Comparison of ENCODE assay signal across 15 cellular contexts in genomic region chr1:99557556-99558256, GRCh38.
DNase-seq lines count a peak whose midpoint lies in the region; ATAC-seq and TF ChIP-seq lines count a peak whose summit lies in the region.
"Had no signal": no experiment of that assay in that cellular context is flagged by ENCODE, and none has a peak within 500 bp of the region (broad histone marks: within the 10 kb centered on the region; RNA-seq: fewer than 3 reads in every experiment).

No MANE protein-coding gene starts in this region.

- H3K4me3 Mint-ChIP-seq in HFFc6 = peak overlapping the region; percentile 21; the same call in 1 of the 2 replicates
- H3K4me3 Mint-ChIP-seq: activated CD4-positive, alpha-beta memory T cell treated with anti-CD3 and anti-CD28 coated beads, Interleukin-2, amount 10 ng/mL, durations not matched to agents 7 days and 5 days; activated naive CD8-positive, alpha-beta T cell treated with anti-CD3 and anti-CD28 coated beads, Interleukin-2, amount 50 U/mL, for 24 hours; CD14-positive monocyte; GM23338 had no signal

- TF ChIP-seq EP300 in stomach (IDR thresholded peaks at IDR 0.05) = no peak

- peak overlapping the region; percentile 76 for H3K27ac Mint-ChIP-seq in HFFc6
- H3K27ac Mint-ChIP-seq: activated CD4-positive, alpha-beta memory T cell treated with anti-CD3 and anti-CD28 coated beads, Interleukin-2, amount 10 ng/mL, durations not matched to agents 7 days and 5 days; activated naive CD8-positive, alpha-beta T cell treated with anti-CD3 and anti-CD28 coated beads, Interleukin-2, amount 50 U/mL, for 24 hours; CD14-positive monocyte; GM23338 had no signal

- CTCF ChIA-PET in BJ (lab: Yijun Ruan, JAX) = interaction anchor here (0.6 to 0.7 kb wide), 2 partner anchors 785 to 1681 kb away, joined by 4 read pairs; no protein-coding TSS in a partner anchor

- peaks cover 0 to 4% (median 0%) of the 10 kb centered on the region in 4 donors for H3K9me3 ChIP-seq in stomach
- H3K9me3 ChIP-seq: esophagus muscularis mucosa had no signal

- no peak overlapping the region for H3K27ac ChIP-seq in stomach
- H3K27ac ChIP-seq in coronary artery = no peak overlapping the region
- H3K27ac ChIP-seq: esophagus muscularis mucosa had no signal

- WGBS in stomach, 5 donors = 82 to 87% (median 84%) methylated on average over 3 of the region's 3 CpGs

- no peaks in the 10 kb centered on the region for H3K27me3 Mint-ChIP-seq in HFFc6 (ENCODE audit: insufficient read depth)

- H3K4me3 ChIP-seq in BJ (ENCODE audit: low read depth, low read length) (no peak overlapping the region), fibroblast of villous mesenchyme (ENCODE audit: low read depth, low read length) (no peak overlapping the region), stomach (no peak overlapping the region), coronary artery (no peak overlapping the region)
- H3K4me3 ChIP-seq: esophagus muscularis mucosa, GM23338, lung had no signal

- DNase-seq in BJ (ENCODE audit: low read depth) = peak; percentile 32
- DNase-seq in HFFc6 = peak; percentile 83
- DNase-seq in RPMI7951 (ENCODE audit: low read depth) = peak; percentile 60
- DNase-seq in fibroblast of villous mesenchyme (ENCODE audit: low read depth) = peak; percentile 67
- no peak for DNase-seq in cardiac septum (ENCODE audit: low spot score)
- DNase-seq in stomach = no peak
- no peak for DNase-seq in coronary artery (ENCODE audit: low spot score)
- DNase-seq: activated CD4-positive, alpha-beta memory T cell treated with anti-CD3 and anti-CD28 coated beads, Interleukin-2, amount 10 ng/mL, durations not matched to agents 7 days and 5 days; activated naive CD8-positive, alpha-beta T cell treated with anti-CD3 and anti-CD28 coated beads, Interleukin-2, amount 50 U/mL, for 24 hours; NCI-H2227 treated with DMSO at 0.1 percent for 48 hours had no signal

- H3K27me3 ChIP-seq in BJ (ENCODE audit: control insufficient read depth, insufficient read depth, low read length) = no peaks in the 10 kb centered on the region
- no peaks in the 10 kb centered on the region for H3K27me3 ChIP-seq in stomach
- H3K27me3 ChIP-seq: esophagus muscularis mucosa had no signal

- POLR2A ChIA-PET in BJ (lab: Charles Lee) = interaction anchor here (0.5 kb wide), 1 partner anchor 1679 kb away, joined by 16 read pairs; no protein-coding TSS in a partner anchor

- TF ChIP-seq POLR2A in stomach (IDR thresholded peaks at IDR 0.05) = no peak

- peaks cover 50% of the 10 kb centered on the region for H3K4me1 Mint-ChIP-seq in HFFc6 (ENCODE audit: low read depth)
- H3K4me1 Mint-ChIP-seq: activated CD4-positive, alpha-beta memory T cell treated with anti-CD3 and anti-CD28 coated beads, Interleukin-2, amount 10 ng/mL, durations not matched to agents 7 days and 5 days; activated naive CD8-positive, alpha-beta T cell treated with anti-CD3 and anti-CD28 coated beads, Interleukin-2, amount 50 U/mL, for 24 hours; CD14-positive monocyte; GM23338 had no signal

- no peaks in the 10 kb centered on the region for H3K9me3 Mint-ChIP-seq in HFFc6
- H3K9me3 Mint-ChIP-seq: activated CD4-positive, alpha-beta memory T cell treated with anti-CD3 and anti-CD28 coated beads, Interleukin-2, amount 10 ng/mL, durations not matched to agents 7 days and 5 days; activated naive CD8-positive, alpha-beta T cell treated with anti-CD3 and anti-CD28 coated beads, Interleukin-2, amount 50 U/mL, for 24 hours had no signal

- no peaks in the 10 kb centered on the region for H3K36me3 Mint-ChIP-seq in HFFc6 (ENCODE audit: low read depth)
- H3K36me3 Mint-ChIP-seq: CD14-positive monocyte had no signal

- intact Hi-C loops in cardiac septum (cut with DNase I) = no loop called here
- intact Hi-C loops in stomach (cut with DNase I; ENCODE audit: low total_unique reads) = no loop called here

- H3K4me1 ChIP-seq in stomach = peaks cover 0 to 8% (median 1%) of the 10 kb centered on the region in 4 donors

- no peak for TF ChIP-seq CTCF in BJ (IDR thresholded peaks at IDR 0.05; ENCODE audit: insufficient read depth, low read depth, low read length)
- no peak for TF ChIP-seq CTCF in HFFc6 (IDR thresholded peaks at IDR 0.05)
- TF ChIP-seq CTCF in fibroblast of villous mesenchyme (IDR thresholded peaks at IDR 0.05; ENCODE audit: insufficient read depth, low read depth, low read length) = no peak
- no peak for TF ChIP-seq CTCF in stomach (IDR thresholded peaks at IDR 0.05)
- TF ChIP-seq CTCF in coronary artery (IDR thresholded peaks at IDR 0.05) = no peak

- H3K36me3 ChIP-seq in BJ (ENCODE audit: control insufficient read depth, insufficient read depth, low read length) = no peaks in the 10 kb centered on the region
- no peaks in the 10 kb centered on the region for H3K36me3 ChIP-seq in stomach
- H3K36me3 ChIP-seq: esophagus muscularis mucosa had no signal

- ATAC-seq in GM21717 (IDR thresholded peaks at IDR 0.05; ENCODE audit: unreplicated experiment) = no peak
- ATAC-seq: activated naive CD8-positive, alpha-beta T cell treated with anti-CD3 and anti-CD28 coated beads, Interleukin-2, amount 50 U/mL, for 24 hours; GM23338 had no signal

Comparison
In these comparisons a context has a peak if more than half of its experiments do, and no peak if none do; other contexts are left out.
1. DNase-seq: peak in BJ (single experiment), HFFc6 (single experiment), RPMI7951 (single experiment) and fibroblast of villous mesenchyme (single experiment); none in cardiac septum (single experiment), stomach (single experiment) and coronary artery (single experiment).